Comparison of ENCODE assay signal across 8 cellular contexts in the genomic region with DNA sequence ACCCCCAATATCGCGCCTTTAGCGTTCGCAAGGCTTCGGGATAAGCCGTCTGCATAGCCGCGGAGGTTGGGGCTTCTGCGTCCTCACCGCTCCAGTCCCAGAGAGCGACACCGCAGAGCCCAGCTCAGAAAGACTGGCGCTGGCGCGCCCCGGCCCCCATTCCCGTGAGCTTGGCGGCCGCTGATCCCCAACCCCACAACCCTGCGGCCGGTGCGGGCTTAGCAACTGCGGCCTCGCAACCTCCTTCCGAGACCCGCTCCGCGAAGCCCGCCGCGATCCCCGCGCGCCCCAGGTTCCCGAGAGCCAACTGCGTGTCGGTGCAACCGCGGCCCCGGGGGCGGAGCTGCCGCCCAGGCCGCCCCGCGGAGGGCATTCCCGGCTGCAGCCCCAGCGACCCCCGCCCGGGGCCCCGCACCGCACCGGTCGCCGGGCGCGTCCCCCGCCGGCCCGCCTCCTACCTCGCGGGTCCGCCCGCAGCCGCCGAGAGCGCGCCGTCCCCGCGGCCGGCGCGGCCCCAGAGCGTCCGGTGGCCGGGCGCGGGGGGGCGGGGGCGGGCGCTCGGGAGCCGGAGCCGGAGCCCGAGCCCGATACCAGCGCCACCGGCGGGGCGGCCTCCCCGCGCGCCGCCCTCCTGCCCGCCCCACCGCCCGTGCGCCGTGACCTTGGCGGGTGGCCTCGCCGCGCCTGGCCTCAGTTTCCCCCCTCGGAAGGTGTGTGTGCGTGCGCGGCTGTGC.
A peak's percentile ranks its signal among the peaks of the same experiment; 100 is the strongest.
DNase-seq lines count a peak whose midpoint lies in the region; ATAC-seq and TF ChIP-seq lines count a peak whose summit lies in the region.

No MANE protein-coding gene starts in this region.

- H3K79me2 ChIP-seq in DND-41 (ENCODE audit: insufficient read depth, low read length) = no peaks in the 10 kb centered on the region

- H3K27me3 Mint-ChIP-seq in activated CD8-positive, alpha-beta T cell treated with anti-CD3 and anti-CD28 coated beads for 36 hours = no peaks in the 10 kb centered on the region
- peaks cover 11% of the 10 kb centered on the region for H3K27me3 Mint-ChIP-seq in progenitor cell of endocrine pancreas

- CTCF ChIA-PET in activated CD8-positive, alpha-beta T cell treated with anti-CD3 and anti-CD28 coated beads for 36 hours (lab: Charles Lee) = interaction anchor here (1.1 to 6.1 kb wide), 7 partner anchors 11 to 98 kb away, joined by 3 to 118 read pairs (median 4); no protein-coding TSS in a partner anchor

- no peaks in the 10 kb centered on the region for H3K9me3 Mint-ChIP-seq in activated CD8-positive, alpha-beta T cell treated with anti-CD3 and anti-CD28 coated beads for 36 hours
- no peaks in the 10 kb centered on the region for H3K9me3 Mint-ChIP-seq in progenitor cell of endocrine pancreas (ENCODE audit: low read depth)

- peaks cover 6% of the 10 kb centered on the region for H3K36me3 Mint-ChIP-seq in activated CD8-positive, alpha-beta T cell treated with anti-CD3 and anti-CD28 coated beads for 36 hours (ENCODE audit: low read depth)
- no peaks in the 10 kb centered on the region for H3K36me3 Mint-ChIP-seq in progenitor cell of endocrine pancreas (ENCODE audit: insufficient read depth)

- H2AFZ ChIP-seq in DND-41 (ENCODE audit: low read depth, low read length) = peak overlapping the region; percentile 97

- TF ChIP-seq CTCF in DND-41 (IDR thresholded peaks at IDR 0.05; ENCODE audit: borderline replicate concordance, extremely low read depth, low read length, poor library complexity, severe bottlenecking) = no peak
- no peak for TF ChIP-seq CTCF in HFF-Myc (IDR thresholded peaks at IDR 0.05; ENCODE audit: low read depth, low read length, missing control alignments)
- TF ChIP-seq CTCF in activated CD8-positive, alpha-beta T cell treated with anti-CD3 and anti-CD28 coated beads for 36 hours (IDR thresholded peaks at IDR 0.05) = no peak
- peak; percentile 5 for TF ChIP-seq CTCF in progenitor cell of endocrine pancreas (IDR thresholded peaks at IDR 0.05; ENCODE audit: unreplicated experiment)

- POLR2A ChIA-PET in activated CD8-positive, alpha-beta T cell treated with anti-CD3 and anti-CD28 coated beads for 36 hours (lab: Charles Lee) = interaction anchor here (0.6 to 5.0 kb wide), 4 partner anchors 10 to 49 kb away, joined by 3 to 47 read pairs (median 3); no protein-coding TSS in a partner anchor

- peak overlapping the region; percentile 94 for H3K4me3 Mint-ChIP-seq in activated CD8-positive, alpha-beta T cell treated with anti-CD3 and anti-CD28 coated beads for 36 hours
- H3K4me3 Mint-ChIP-seq in progenitor cell of endocrine pancreas (ENCODE audit: low read depth) = peak overlapping the region; percentile 82

- intact Hi-C loops in activated CD8-positive, alpha-beta T cell treated with anti-CD3 and anti-CD28 coated beads for 36 hours (cut with micrococcal nuclease) = no loop called here
- intact Hi-C loops in Right ventricle myocardium inferior (cut with DNase I) = loop anchor here (1.0 to 5.0 kb wide), 2 partner anchors 61 to 79 kb away; no protein-coding TSS in a partner anchor

- H3K36me3 ChIP-seq in DND-41 (ENCODE audit: insufficient read depth, low read length) = no peaks in the 10 kb centered on the region; the same call in 1 of the 2 replicates

- H3K4me1 Mint-ChIP-seq in activated CD8-positive, alpha-beta T cell treated with anti-CD3 and anti-CD28 coated beads for 36 hours (ENCODE audit: low read depth) = peaks cover 46% of the 10 kb centered on the region
- peaks cover 4% of the 10 kb centered on the region for H3K4me1 Mint-ChIP-seq in progenitor cell of endocrine pancreas (ENCODE audit: low read depth)

- peak overlapping the region; percentile 99 for H3K4me2 ChIP-seq in DND-41 (ENCODE audit: insufficient read depth, low read length)

- peak overlapping the region; percentile 97 to 98; a peak in 3 of 4 replicates for H3K4me3 ChIP-seq in DND-41 (ENCODE audit: low read depth in 1 of 2, low read length in 2 of 2)
- peak overlapping the region; percentile 49 for H3K4me3 ChIP-seq in HFF-Myc (replicated peaks; ENCODE audit: low read depth, low read length)

- H3K9ac ChIP-seq in DND-41 (ENCODE audit: low read depth, low read length) = peak overlapping the region; percentile 94

- H3K4me1 ChIP-seq in DND-41 (ENCODE audit: insufficient read depth, low read length) = peaks cover 23% of the 10 kb centered on the region

- H4K20me1 ChIP-seq in DND-41 (ENCODE audit: insufficient read depth, low read length) = 0 out of 2 replicates have a peak, but pooled peaks cover 2% of the 10 kb centered on the region

- no peaks in the 10 kb centered on the region for H3K9me3 ChIP-seq in DND-41 (ENCODE audit: insufficient read depth, low read length, severe bottlenecking)

- no peak overlapping the region for H3K27ac Mint-ChIP-seq in activated CD8-positive, alpha-beta T cell treated with anti-CD3 and anti-CD28 coated beads for 36 hours
- no peak overlapping the region for H3K27ac Mint-ChIP-seq in progenitor cell of endocrine pancreas

- no peaks in the 10 kb centered on the region for H3K27me3 ChIP-seq in DND-41 (ENCODE audit: insufficient read depth, low read length, poor library complexity)

- no peak for ATAC-seq in DND-41 (ENCODE audit: insufficient read depth, low read depth)
- ATAC-seq in activated CD8-positive, alpha-beta T cell treated with anti-CD3 and anti-CD28 coated beads for 36 hours = peak; percentile 1
- peak; percentile 1 for ATAC-seq in Right ventricle myocardium inferior
- no peak for ATAC-seq in HG02678 (IDR thresholded peaks at IDR 0.05; ENCODE audit: unreplicated experiment)
- ATAC-seq in GM19395 (IDR thresholded peaks at IDR 0.05; ENCODE audit: unreplicated experiment) = no peak

- no peak for DNase-seq in DND-41
- DNase-seq in HFF-Myc (ENCODE audit: extremely low read depth, low read depth) = no peak
- DNase-seq in activated CD8-positive, alpha-beta T cell treated with anti-CD3 and anti-CD28 coated beads for 36 hours = no peak
- no peak for DNase-seq in Right ventricle myocardium inferior (ENCODE audit: missing footprints)
- peak; percentile 38 for DNase-seq in progenitor cell of endocrine pancreas (ENCODE audit: low spot score, unreplicated experiment)
- no peak for DNase-seq in NCI-H510A (lab: John Stamatoyannopoulos, UW)

- peak overlapping the region; percentile 87; the same call in 1 of the 2 replicates for H3K27ac ChIP-seq in DND-41 (ENCODE audit: low read length)

Comparison
In these comparisons a context has a peak if more than half of its experiments do, and no peak if none do; other contexts are left out.
1. ATAC-seq: peak in activated CD8-positive, alpha-beta T cell treated with anti-CD3 and anti-CD28 coated beads for 36 hours (single experiment) and Right ventricle myocardium inferior (single experiment); none in DND-41 (single experiment), HG02678 (single experiment) and GM19395 (single experiment).